27 cellular contexts compared by ENCODE assay signal in the genomic region with DNA sequence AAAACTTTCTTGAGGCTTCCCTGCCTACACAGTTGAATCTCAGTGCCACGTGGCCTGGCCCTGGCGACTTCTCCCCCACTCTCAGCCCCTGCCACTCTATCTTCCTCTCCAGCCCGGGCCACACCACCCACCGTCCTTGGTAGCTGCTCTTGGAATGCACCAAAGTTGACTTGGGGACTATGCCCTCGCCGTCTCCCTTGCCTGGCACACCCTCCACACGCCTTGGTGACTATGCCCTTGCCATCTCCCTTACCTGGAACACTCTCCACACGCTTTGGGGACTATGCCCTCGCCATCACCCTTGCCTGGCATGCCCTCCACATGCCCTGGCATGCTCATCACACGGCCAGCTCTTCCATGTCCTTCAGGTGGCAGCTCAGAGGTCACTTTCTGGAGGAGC. TPM values are rescaled to one million over a fixed set of nuclear protein-coding genes. Genes with fewer than 3 reads are reported as not detected.
A peak's percentile ranks its signal among the peaks of the same experiment; 100 is the strongest.
DNase-seq lines count a peak whose midpoint lies in the region; ATAC-seq, FAIRE-seq and TF ChIP-seq lines count a peak whose summit lies in the region.
"Had no signal": no experiment of that assay in that cellular context is flagged by ENCODE, and none has a peak within 500 bp of the region (broad histone marks: within the 10 kb centered on the region; RNA-seq: fewer than 3 reads in every experiment).

No MANE protein-coding gene starts in this region.

- no peak for TF ChIP-seq POLR2A in GM12892 (IDR thresholded peaks at IDR 0.05; ENCODE audit: low read depth, low read length)

- peaks cover 2% of the 10 kb centered on the region for H3K4me1 ChIP-seq in mucosa of descending colon (ENCODE audit: low read depth)
- peaks cover 21% of the 10 kb centered on the region for H3K4me1 ChIP-seq in OCI-LY7 (ENCODE audit: insufficient read depth, low read length, poor library complexity, severe bottlenecking)
- H3K4me1 ChIP-seq: Caco-2, HAP-1 had no signal

- H3K4me3 ChIP-seq in mucosa of descending colon, result no peak overlapping the region
- no peak overlapping the region for H3K4me3 ChIP-seq in OCI-LY7 (ENCODE audit: low read depth, low read length, poor library complexity, severe bottlenecking)
- H3K4me3 ChIP-seq: BLaER1 treated with 17β-estradiol and CSF1 and Interleukin-3, amounts not matched to agents 10 nM and 100 nM; GM23338; HAP-1 had no signal

- POLR2A ChIA-PET in OCI-LY7 (lab: Charles Lee), result interaction anchor here (0.5 kb wide), 1 partner anchor 528 kb away, joined by 4 read pairs; no protein-coding TSS in a partner anchor

- H2AFZ ChIP-seq in OCI-LY7 (ENCODE audit: low read length), result no peak overlapping the region
- H2AFZ ChIP-seq: GM23338 had no signal

- no TSS peak for BruUV-seq in OCI-LY7 (replicated peaks; lab: Mats Ljungman, UMichigan)

- no peaks in the 10 kb centered on the region for H3K79me2 ChIP-seq in OCI-LY7 (ENCODE audit: insufficient read depth, low read depth, low read length)

- H3K4me3 Mint-ChIP-seq in activated T-helper 1 cell treated with anti-CD3 and anti-CD28 coated beads, Interleukin-12 subunit alpha, Interleukin-12 subunit beta, Interleukin-2, Interleukin-4 antibody, amounts not matched to agents 30 ng/mL and 10 ng/mL and 1 ng/mL, durations not matched to agents 14 hours and 24 hours and 36 hours, result peak overlapping the region; percentile 5
- H3K4me3 Mint-ChIP-seq in stimulated activated naive B cell treated with anti-CD40 and anti-IgM and Interleukin-4, amounts not matched to agents 10 μg/mL and 1 μg/mL and 100 μg/mL, for 72 hours, result no peak overlapping the region
- H3K4me3 Mint-ChIP-seq: CD4-positive, alpha-beta memory T cell; GM23338 had no signal

- H3K27ac ChIP-seq in OCI-LY7 (ENCODE audit: low read depth, low read length, poor library complexity, severe bottlenecking), result no peak overlapping the region
- H3K27ac ChIP-seq: BLaER1 treated with 17β-estradiol and CSF1 and Interleukin-3, amounts not matched to agents 10 nM and 100 nM had no signal

- peak; percentile 26 for ATAC-seq in mucosa of descending colon
- ATAC-seq in stimulated activated naive B cell treated with anti-CD40 and anti-IgM and Interleukin-4, amounts not matched to agents 10 μg/mL and 1 μg/mL and 100 μg/mL, for 72 hours (replicated peaks), result peak in 1 of 2 donors; percentile 7
- ATAC-seq: GM23338, PC-3 had no signal

- TF ChIP-seq CTCF in mucosa of descending colon (IDR thresholded peaks at IDR 0.05) (no peak), OCI-LY7 (conservative IDR thresholded peaks at IDR 0.05; ENCODE audit: low read length) (no peak)

- no peaks in the 10 kb centered on the region for H3K36me3 ChIP-seq in mucosa of descending colon (ENCODE audit: low read depth)
- H3K36me3 ChIP-seq in OCI-LY7 (ENCODE audit: insufficient read depth, low read length), result no peaks in the 10 kb centered on the region
- H3K36me3 ChIP-seq: BLaER1 treated with 17β-estradiol and CSF1 and Interleukin-3, amounts not matched to agents 10 nM and 100 nM; HAP-1 had no signal

- H3K36me3 Mint-ChIP-seq in activated T-helper 1 cell treated with anti-CD3 and anti-CD28 coated beads, Interleukin-12 subunit alpha, Interleukin-12 subunit beta, Interleukin-2, Interleukin-4 antibody, amounts not matched to agents 30 ng/mL and 10 ng/mL and 1 ng/mL, durations not matched to agents 14 hours and 24 hours and 36 hours (ENCODE audit: low read depth), result no peaks in the 10 kb centered on the region
- H3K36me3 Mint-ChIP-seq in stimulated activated naive B cell treated with anti-CD40 and anti-IgM and Interleukin-4, amounts not matched to agents 10 μg/mL and 1 μg/mL and 100 μg/mL, for 72 hours, result peaks cover 1 to 4% of the 10 kb centered on the region in 2 donors
- H3K36me3 Mint-ChIP-seq: CD4-positive, alpha-beta memory T cell; IgD-negative memory B cell had no signal

- peak; percentile 69 for FAIRE-seq in GM12892 (lab: Jason Lieb, UNC)
- FAIRE-seq: HTR-8/SVneo had no signal

- no peak overlapping the region for H3K27ac Mint-ChIP-seq in activated T-helper 1 cell treated with anti-CD3 and anti-CD28 coated beads, Interleukin-12 subunit alpha, Interleukin-12 subunit beta, Interleukin-2, Interleukin-4 antibody, amounts not matched to agents 30 ng/mL and 10 ng/mL and 1 ng/mL, durations not matched to agents 14 hours and 24 hours and 36 hours
- H3K27ac Mint-ChIP-seq in stimulated activated naive B cell treated with anti-CD40 and anti-IgM and Interleukin-4, amounts not matched to agents 10 μg/mL and 1 μg/mL and 100 μg/mL, for 72 hours, result peak overlapping the region; percentile 45
- H3K27ac Mint-ChIP-seq: CD4-positive, alpha-beta memory T cell; GM23338; IgD-negative memory B cell had no signal

- peaks cover 4% of the 10 kb centered on the region for H3K27me3 Mint-ChIP-seq in activated T-helper 1 cell treated with anti-CD3 and anti-CD28 coated beads, Interleukin-12 subunit alpha, Interleukin-12 subunit beta, Interleukin-2, Interleukin-4 antibody, amounts not matched to agents 30 ng/mL and 10 ng/mL and 1 ng/mL, durations not matched to agents 14 hours and 24 hours and 36 hours (ENCODE audit: insufficient read depth)
- H3K27me3 Mint-ChIP-seq in stimulated activated naive B cell treated with anti-CD40 and anti-IgM and Interleukin-4, amounts not matched to agents 10 μg/mL and 1 μg/mL and 100 μg/mL, for 72 hours, result no peaks in the 10 kb centered on the region
- H3K27me3 Mint-ChIP-seq: IgD-negative memory B cell had no signal

- H3K9me2 ChIP-seq in OCI-LY7 (ENCODE audit: insufficient read depth, low read length), result no peaks in the 10 kb centered on the region
- H3K9me2 ChIP-seq: SK-N-SH had no signal

- CTCF ChIA-PET in OCI-LY7 (lab: Charles Lee; ENCODE audit: unreplicated experiment), result no interaction called here

- no peak overlapping the region for H3K4me2 ChIP-seq in OCI-LY7 (ENCODE audit: low read length)
- H3K4me2 ChIP-seq: BLaER1 treated with 17β-estradiol and CSF1 and Interleukin-3, amounts not matched to agents 10 nM and 100 nM; GM23338; SK-N-SH had no signal

- H3K9me3 Mint-ChIP-seq in activated T-helper 1 cell treated with anti-CD3 and anti-CD28 coated beads, Interleukin-12 subunit alpha, Interleukin-12 subunit beta, Interleukin-2, Interleukin-4 antibody, amounts not matched to agents 30 ng/mL and 10 ng/mL and 1 ng/mL, durations not matched to agents 14 hours and 24 hours and 36 hours, result peaks cover 10% of the 10 kb centered on the region
- H3K9me3 Mint-ChIP-seq in stimulated activated naive B cell treated with anti-CD40 and anti-IgM and Interleukin-4, amounts not matched to agents 10 μg/mL and 1 μg/mL and 100 μg/mL, for 72 hours, result no peaks in the 10 kb centered on the region
- H3K9me3 Mint-ChIP-seq: GM23338 had no signal

- H3K4me1 Mint-ChIP-seq in activated T-helper 1 cell treated with anti-CD3 and anti-CD28 coated beads, Interleukin-12 subunit alpha, Interleukin-12 subunit beta, Interleukin-2, Interleukin-4 antibody, amounts not matched to agents 30 ng/mL and 10 ng/mL and 1 ng/mL, durations not matched to agents 14 hours and 24 hours and 36 hours (ENCODE audit: low read depth), result peaks cover 18% of the 10 kb centered on the region
- peaks cover 54 to 80% of the 10 kb centered on the region in 2 donors for H3K4me1 Mint-ChIP-seq in stimulated activated naive B cell treated with anti-CD40 and anti-IgM and Interleukin-4, amounts not matched to agents 10 μg/mL and 1 μg/mL and 100 μg/mL, for 72 hours
- H3K4me1 Mint-ChIP-seq: CD4-positive, alpha-beta memory T cell had no signal

- intact Hi-C loops in activated T-helper 1 cell treated with anti-CD3 and anti-CD28 coated beads, Interleukin-12 subunit alpha, Interleukin-12 subunit beta, Interleukin-2, Interleukin-4 antibody, amounts not matched to agents 30 ng/mL and 10 ng/mL and 1 ng/mL, durations not matched to agents 14 hours and 24 hours and 36 hours (cut with micrococcal nuclease), result no loop called here
- intact Hi-C loops in mucosa of descending colon (cut with DNase I, micrococcal nuclease) (no loop called here), OCI-LY7 (cut with micrococcal nuclease; ENCODE audit: unreplicated experiment) (no loop called here)

- DNase-seq in GM12892 (ENCODE audit: insufficient read length) (no peak), mucosa of descending colon (no peak), OCI-LY7 (ENCODE audit: low spot score) (no peak), NOMO-1 (lab: John Stamatoyannopoulos, UW; ENCODE audit: unreplicated experiment in 2 of 2) (no peak), SK-N-DZ (ENCODE audit: low spot score) (no peak)
- DNase-seq in activated T-helper 1 cell treated with anti-CD3 and anti-CD28 coated beads, Interleukin-12 subunit alpha, Interleukin-12 subunit beta, Interleukin-2, Interleukin-4 antibody, amounts not matched to agents 30 ng/mL and 10 ng/mL and 1 ng/mL, durations not matched to agents 14 hours and 24 hours and 36 hours (ENCODE audit: low spot score), result no peak
- no peak for DNase-seq in stimulated activated naive B cell treated with anti-CD40 and anti-IgM and Interleukin-4, amounts not matched to agents 10 μg/mL and 1 μg/mL and 100 μg/mL, for 72 hours
- DNase-seq: ACHN; Caco-2; CD4-positive, alpha-beta memory T cell; DMS 273 treated with DMSO at 0.1 percent for 48 hours; DMS79 treated with DMSO at 0.1 percent for 48 hours; Kasumi-1; NCI-H1694; NCI-H2081; NCI-H2171; NCI-H526; PC-3; RPMI8226; SHP77 treated with DMSO at 0.1 percent for 48 hours; SK-N-SH had no signal

- H4K20me1 ChIP-seq in OCI-LY7 (ENCODE audit: insufficient read depth, low read length), result no peaks in the 10 kb centered on the region
- H4K20me1 ChIP-seq: BLaER1 treated with 17β-estradiol and CSF1 and Interleukin-3, amounts not matched to agents 10 nM and 100 nM had no signal

- H3K9me3 ChIP-seq in mucosa of descending colon (no peaks in the 10 kb centered on the region), OCI-LY7 (ENCODE audit: low read length) (no peaks in the 10 kb centered on the region)
- H3K9me3 ChIP-seq: Caco-2, HAP-1, SK-N-SH had no signal

RNA-seq across cellular contexts. Expression of gene TVP23A, which starts 15.5 kb away (rescaled TPM):
- 20.1 TPM for polyA plus RNA-seq in GM12892 (2012; ENCODE audit: missing spikeins)
- total RNA-seq in activated T-helper 1 cell treated with anti-CD3 and anti-CD28 coated beads, Interleukin-12 subunit alpha, Interleukin-12 subunit beta, Interleukin-2, Interleukin-4 antibody, amounts not matched to agents 30 ng/mL and 10 ng/mL and 1 ng/mL, durations not matched to agents 14 hours and 24 hours and 36 hours, result not detected in 2 replicates
- total RNA-seq in mucosa of descending colon (under 1 TPM in 2 of 3 donors, not detected in 1; 0.14 to 0.60 TPM), OCI-LY7 (2022) (not detected in 2 replicates)
- total RNA-seq in OCI-LY7 (2014; rRNA removed; shearing (Covaris generic)), result 0.23 and 0.57 TPM in 2 replicates
- polyA plus RNA-seq in SK-N-DZ (2014; cell fraction: cytosol; rRNA removed), result 4.6 and 7.7 TPM in 2 replicates
- polyA plus RNA-seq in SK-N-DZ (2014; cell fraction: nucleus; rRNA removed), result 3.8 and 4.4 TPM in 2 replicates
- total RNA-seq: Caco-2; CD4-positive, alpha-beta memory T cell; MCF 10A; PC-3 had no signal

RNA-seq across cellular contexts. Expression of gene CIITA, which starts 42.9 kb away (rescaled TPM):
- 89.5 TPM for polyA plus RNA-seq in GM12892 (2012; ENCODE audit: missing spikeins)
- total RNA-seq in activated T-helper 1 cell treated with anti-CD3 and anti-CD28 coated beads, Interleukin-12 subunit alpha, Interleukin-12 subunit beta, Interleukin-2, Interleukin-4 antibody, amounts not matched to agents 30 ng/mL and 10 ng/mL and 1 ng/mL, durations not matched to agents 14 hours and 24 hours and 36 hours, result 12.0 and 13.0 TPM in 2 replicates
- total RNA-seq in mucosa of descending colon (10 to 100 TPM in 1 of 3 donors, 1 to 10 TPM in 2; 5.8 to 16.0 (median 9.1) TPM), OCI-LY7 (2022) (101 and 124 TPM in 2 replicates)
- 56.1 and 68.7 TPM in 2 replicates for total RNA-seq in OCI-LY7 (2014; rRNA removed; shearing (Covaris generic))
- 0.46 TPM in 1 of 2 replicates, not detected in the other for polyA plus RNA-seq in SK-N-DZ (2014; cell fraction: cytosol; rRNA removed)
- polyA plus RNA-seq in SK-N-DZ (2014; cell fraction: nucleus; rRNA removed), result 0.24 and 0.27 TPM in 2 replicates
- total RNA-seq: MCF 10A, PC-3 had no signal
